ENCODE assay signal across 8 cellular contexts in genomic region chr9:79573697-79573976, GRCh38. TPM values are rescaled to one million over a fixed set of nuclear protein-coding genes. Genes with fewer than 3 reads are reported as not detected.
DNase-seq lines count a peak whose midpoint lies in the region; ATAC-seq, FAIRE-seq and TF ChIP-seq lines count a peak whose summit lies in the region.

No MANE protein-coding gene starts in this region.

- no peak for TF ChIP-seq CTCF in K562 (IDR thresholded peaks at IDR 0.05 in 2 of 3, conservative IDR thresholded peaks at IDR 0.05 in 1 of 3; ENCODE audit: insufficient read depth in 2 of 3, low read depth in 1 of 3, low read length in 3 of 3)

- H3K4me3 Mint-ChIP-seq in stimulated activated naive CD8-positive, alpha-beta T cell treated with anti-CD3 and anti-CD28 coated beads, Interleukin-15, Interleukin-2, amounts not matched to agents 100 ng/mL and 50 ng/mL, for 24 hours = peak overlapping the region; percentile 91

- peak overlapping the region; percentile 55; the same call in 1 of the 2 replicates for H2AFZ ChIP-seq in K562 (ENCODE audit: low read depth, low read length)

- no peaks in the 10 kb centered on the region for H3K27me3 Mint-ChIP-seq in stimulated activated naive CD8-positive, alpha-beta T cell treated with anti-CD3 and anti-CD28 coated beads, Interleukin-15, Interleukin-2, amounts not matched to agents 100 ng/mL and 50 ng/mL, for 24 hours

- no peak overlapping the region for H2BK15ac ChIP-seq in mesendoderm (replicated peaks; ENCODE audit: low read depth)

- no peak overlapping the region for H4K8ac ChIP-seq in mesendoderm (ENCODE audit: low read depth, low read length)

- no peak overlapping the region for H4K5ac ChIP-seq in mesendoderm (ENCODE audit: low read length)

- intact Hi-C loops in K562 (cut with micrococcal nuclease) = loop anchor here (5.0 kb wide), 2 partner anchors 49 to 99 kb away; no protein-coding TSS in a partner anchor

- H3K18ac ChIP-seq in mesendoderm (ENCODE audit: low read length) = peak overlapping the region; percentile 75

- peak overlapping the region; percentile 89 for H3K27ac Mint-ChIP-seq in stimulated activated naive CD8-positive, alpha-beta T cell treated with anti-CD3 and anti-CD28 coated beads, Interleukin-15, Interleukin-2, amounts not matched to agents 100 ng/mL and 50 ng/mL, for 24 hours

- no peaks in the 10 kb centered on the region for H3K27me3 ChIP-seq in K562 (ENCODE audit: control insufficient read depth in 2 of 2, insufficient read depth in 2 of 2, low read length in 2 of 2)
- no peaks in the 10 kb centered on the region for H3K27me3 ChIP-seq in mesendoderm (ENCODE audit: insufficient read depth, low read length, poor library complexity)

- ATAC-seq in stimulated activated naive CD8-positive, alpha-beta T cell treated with anti-CD3 and anti-CD28 coated beads, Interleukin-15, Interleukin-2, amounts not matched to agents 100 U/mL and 50 U/mL, for 24 hours = no peak
- ATAC-seq in K562 (no peak), HG02642 (IDR thresholded peaks at IDR 0.05; ENCODE audit: poor library complexity, unreplicated experiment) (no peak), GM18909 (IDR thresholded peaks at IDR 0.05; ENCODE audit: poor library complexity, unreplicated experiment) (no peak)

- in situ Hi-C loops in K562 (cut with MboI) = no loop called here

- H3K9me1 ChIP-seq in K562 (ENCODE audit: control insufficient read depth, insufficient read depth, low read length) = no peaks in the 10 kb centered on the region

- FAIRE-seq in K562 (lab: Jason Lieb, UNC) = no peak

- H2AK5ac ChIP-seq in mesendoderm (ENCODE audit: low read length) = no peak overlapping the region

- H3K9ac ChIP-seq in K562 (ENCODE audit: insufficient read depth in 1 of 2, low read depth in 2 of 2, low read length in 2 of 2) = peak overlapping the region; percentile 31 to 84; a peak in 2 of 4 replicates
- H3K9ac ChIP-seq in mesendoderm (ENCODE audit: low read length) = peak overlapping the region; percentile 79

- WGBS in K562 (ENCODE audit: insufficient coverage, low coverage, missing lambda C conversion rate) = 6% methylated on average over 6 of the region's 6 CpGs
- no CpG with 5 or more reads among the region's 6 CpGs for WGBS in mesendoderm (ENCODE audit: extremely low coverage, insufficient coverage, low lambda C conversion rate)

- no peaks in the 10 kb centered on the region for H3K9me3 Mint-ChIP-seq in stimulated activated naive CD8-positive, alpha-beta T cell treated with anti-CD3 and anti-CD28 coated beads, Interleukin-15, Interleukin-2, amounts not matched to agents 100 ng/mL and 50 ng/mL, for 24 hours

- DNase-seq in stimulated activated naive CD8-positive, alpha-beta T cell treated with anti-CD3 and anti-CD28 coated beads, Interleukin-15, Interleukin-2, amounts not matched to agents 100 U/mL and 50 U/mL, for 24 hours = no peak
- no peak for DNase-seq in K562 (ENCODE audit: extremely low read depth in 1 of 4, low spot score in 3 of 4)
- DNase-seq in mesendoderm = no peak
- DNase-seq in GM19240 (ENCODE audit: insufficient read length, low spot score) = no peak
- no peak for DNase-seq in mesenteric fat pad (ENCODE audit: low spot score)

- H2BK5ac ChIP-seq in mesendoderm (ENCODE audit: low read length) = no peak overlapping the region

- H3K4me3 ChIP-seq in K562 (peak overlapping the region; percentile 52), mesendoderm (ENCODE audit: low read length) (peak overlapping the region; percentile 86)

- TF ChIP-seq POLR2A in K562 (conservative IDR thresholded peaks at IDR 0.05) = no peak

- H3K23ac ChIP-seq in mesendoderm (ENCODE audit: low read length) = no peak overlapping the region

- POLR2A ChIA-PET in K562 (lab: Yijun Ruan, JAX) = interaction anchor here (1.2 kb wide), 1 partner anchor 10 kb away, joined by 5 read pairs; no protein-coding TSS in a partner anchor

- CTCF ChIA-PET in K562 (lab: Yijun Ruan, JAX; ENCODE audit: low intra/inter-chr PET ratio) = no interaction called here

- H3K36me3 ChIP-seq in K562 (ENCODE audit: control insufficient read depth, insufficient read depth, low read length) = no peaks in the 10 kb centered on the region
- H3K36me3 ChIP-seq in mesendoderm (ENCODE audit: control insufficient read depth, insufficient read depth, low read length) = no peaks in the 10 kb centered on the region

- peaks cover 56% of the 10 kb centered on the region for H3K4me1 Mint-ChIP-seq in stimulated activated naive CD8-positive, alpha-beta T cell treated with anti-CD3 and anti-CD28 coated beads, Interleukin-15, Interleukin-2, amounts not matched to agents 100 ng/mL and 50 ng/mL, for 24 hours (ENCODE audit: low read depth)

- H3K4me2 ChIP-seq in K562 (ENCODE audit: insufficient read depth, low read length) (peak overlapping the region; percentile 35), mesendoderm (ENCODE audit: low read length) (peak overlapping the region; percentile 64)

- H3K56ac ChIP-seq in mesendoderm (ENCODE audit: low read length) = peak overlapping the region; percentile 88

- H3K9me3 ChIP-seq in K562 (replicated peaks; ENCODE audit: control insufficient read depth, insufficient read depth, low read depth, low read length) = no peaks in the 10 kb centered on the region

- no peak for TF ChIP-seq RAD21 in K562 (CRISPR knock-in tag; conservative IDR thresholded peaks at IDR 0.05 in 1 of 2, IDR thresholded peaks at IDR 0.05 in 1 of 2)

- peaks cover 20% of the 10 kb centered on the region for H3K36me3 Mint-ChIP-seq in stimulated activated naive CD8-positive, alpha-beta T cell treated with anti-CD3 and anti-CD28 coated beads, Interleukin-15, Interleukin-2, amounts not matched to agents 100 ng/mL and 50 ng/mL, for 24 hours (ENCODE audit: low read depth)

- H2BK120ac ChIP-seq in mesendoderm (ENCODE audit: low read depth, low read length) = no peak overlapping the region

- TF ChIP-seq EP300 in K562 (IDR thresholded peaks at IDR 0.05; ENCODE audit: low read length) = no peak

- H3K27ac ChIP-seq in K562 (ENCODE audit: extremely low read depth, low read depth, low read length) = peak overlapping the region; percentile 41; the same call in 1 of the 3 replicates
- H3K27ac ChIP-seq in mesendoderm (ENCODE audit: low read depth, low read length) = no peak overlapping the region

- H3K79me2 ChIP-seq in K562 (ENCODE audit: control insufficient read depth, insufficient read depth, low read length) = no peaks in the 10 kb centered on the region; the same call in 2 of the 3 replicates
- H3K79me2 ChIP-seq in mesendoderm (ENCODE audit: control insufficient read depth, insufficient read depth, low read length) = peaks cover 16% of the 10 kb centered on the region

- H3K79me1 ChIP-seq in mesendoderm (ENCODE audit: low read length) = peaks cover 6% of the 10 kb centered on the region

- H4K20me1 ChIP-seq in K562 (replicated peaks; ENCODE audit: control insufficient read depth, insufficient read depth, low read length) = no peaks in the 10 kb centered on the region

- H3K4ac ChIP-seq in mesendoderm (ENCODE audit: low read depth, low read length) = no peak overlapping the region

- BruUV-seq in K562 (replicated peaks; lab: Mats Ljungman, UMichigan) = TSS peak; percentile 21

- peaks cover 0 to 27% of the 10 kb centered on the region in 2 experiments; a peak in 2 of 5 replicates for H3K4me1 ChIP-seq in K562 (replicated peaks in 1 of 2; ENCODE audit: control insufficient read depth in 2 of 2, insufficient read depth in 2 of 2, low read length in 2 of 2)
- H3K4me1 ChIP-seq in mesendoderm (ENCODE audit: control insufficient read depth, low read depth, low read length) = peaks cover 4% of the 10 kb centered on the region

TF ChIP-seq in K562, 482 proteins besides CTCF, POLR2A, EP300 and RAD21:
- no peak for TF ChIP-seq ETV1 (tag; conservative IDR thresholded peaks at IDR 0.05; ENCODE audit: low read depth)
- peak; percentile 87; the same call in 1 of the 2 replicates for TF ChIP-seq BRCA1 (IDR thresholded peaks at IDR 0.05)
- TF ChIP-seq BRCA1 (CRISPR knock-in tag; IDR thresholded peaks at IDR 0.05) = no peak
TF ChIP-seq in K562: peak in this region for 1.

RNA-seq across cellular contexts. Expression of gene TLE4, which starts 1.9 kb away (rescaled TPM):
- total RNA-seq in K562 (2011; cell fraction: chromatin; rRNA removed; ENCODE audit: low replicate concordance) = 5.7 and 13.1 TPM in 2 replicates
- total RNA-seq in K562 (2011; cell fraction: nucleolus; rRNA removed) = 4.3 and 5.5 TPM in 2 replicates
- total RNA-seq in K562 (2011; cell fraction: nucleoplasm; rRNA removed) = 6.5 and 10.8 TPM in 2 replicates
- total RNA-seq in K562 (2014; rRNA removed) (6.3 and 6.4 TPM in 2 replicates), K562 (2014; rRNA removed; fragmentation: Illumina TruSeq; extraction: Trizol) (5.0 and 5.7 TPM in 2 replicates), K562 (2015; rRNA removed; fragmentation: Illumina TruSeq; extraction: Trizol) (4.9 and 5.3 TPM in 2 replicates), K562 (2021) (8.2 and 8.8 TPM in 2 replicates), mesenteric fat pad (25.5 TPM)
- polyA plus RNA-seq in K562 (2011; rRNA removed) (2.0 and 10.7 TPM in 2 replicates), K562 (2014; fragmentation: Illumina TruSeq; extraction: Trizol) (5.7 and 6.9 TPM in 2 replicates), K562 (2014; fragmentation: Nextera tagmentation; extraction: Ambion mirVana) (1 to 10 TPM; 1.1 TPM), K562 (2014; rRNA removed) (2.9 and 5.8 TPM in 2 replicates)
- polyA plus RNA-seq in K562 (2011; cell fraction: cytosol; rRNA removed) = 1.8 and 11.9 TPM in 2 replicates
- polyA plus RNA-seq in K562 (2011; cell fraction: nucleus; rRNA removed) = 3.7 and 14.9 TPM in 2 replicates
- polyA plus RNA-seq in K562 (2012) = 4.7 and 5.0 TPM in 2 replicates
- polyA minus RNA-seq in K562 (2011; rRNA and poly(A)+ RNA removed) = 6.6 and 25.5 TPM in 2 replicates
- 7.7 and 17.7 TPM in 2 replicates for polyA minus RNA-seq in K562 (2011; cell fraction: cytosol; rRNA and poly(A)+ RNA removed)
- 5.4 and 56.3 TPM in 2 replicates for polyA minus RNA-seq in K562 (2011; cell fraction: nucleus; rRNA and poly(A)+ RNA removed)
- 30.5 TPM for polyA plus RNA-seq in mesendoderm (2013, experiment 1 of 2)
- polyA plus RNA-seq in mesendoderm (2013, experiment 2 of 2) = 31.6 TPM
